Comparison of ENCODE assay signal across 10 cellular contexts in the genomic region with DNA sequence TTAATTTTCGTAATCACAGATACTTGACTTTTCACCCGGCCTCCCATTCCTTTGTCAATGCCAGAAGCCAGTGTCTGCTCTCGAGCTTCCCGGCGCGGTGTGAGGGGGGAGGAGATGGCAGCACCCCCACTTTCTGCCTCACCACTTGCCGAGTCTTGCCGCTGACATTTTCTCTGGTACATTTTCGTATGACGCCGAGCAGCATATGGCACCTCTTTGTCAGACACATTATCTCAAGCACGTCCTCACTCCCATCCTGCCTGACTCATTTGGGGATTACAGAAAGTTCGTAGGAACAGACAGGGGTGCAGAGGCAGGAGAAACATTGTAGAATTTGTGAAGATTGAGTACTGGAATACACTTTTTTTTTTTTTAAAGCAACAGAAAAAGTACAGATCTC.
DNase-seq lines count a peak whose midpoint lies in the region; TF ChIP-seq lines count a peak whose summit lies in the region.
"Had no signal": no experiment of that assay in that cellular context is flagged by ENCODE, and none has a peak within 500 bp of the region (broad histone marks: within the 10 kb centered on the region; RNA-seq: fewer than 3 reads in every experiment).

No MANE protein-coding gene starts in this region.

- no peak for TF ChIP-seq CTCF in ascending aorta (IDR thresholded peaks at IDR 0.05)

- H3K4me3 ChIP-seq in ascending aorta = no peak overlapping the region
- H3K4me3 ChIP-seq: Peyer's patch, stomach had no signal

- H3K4me1 ChIP-seq in ascending aorta = no peaks in the 10 kb centered on the region
- H3K4me1 ChIP-seq: Caco-2, Peyer's patch had no signal

- H3K27ac ChIP-seq in ascending aorta = no peak overlapping the region
- H3K27ac ChIP-seq: Peyer's patch, stomach had no signal

- no peaks in the 10 kb centered on the region for H3K36me3 ChIP-seq in ascending aorta
- H3K36me3 ChIP-seq: Peyer's patch, stomach had no signal

- DNase-seq in EL (peak; percentile 74), NCI-H226 (peak; percentile 76), fibroblast of peridontal ligament (ENCODE audit: extremely low read depth) (peak; percentile 3), putamen (ENCODE audit: low spot score) (peak; percentile 51), SW480 (ENCODE audit: low spot score) (no peak), ascending aorta (ENCODE audit: low spot score in 2 of 2) (no peak), HuH-7.5 (ENCODE audit: low spot score) (no peak)

- H3K9me3 ChIP-seq in ascending aorta = no peaks in the 10 kb centered on the region
- H3K9me3 ChIP-seq: Caco-2, Peyer's patch, stomach had no signal

- intact Hi-C loops in ascending aorta (cut with DNase I) = loop anchor here (1.0 kb wide), 1 partner anchor 174 kb away; no protein-coding TSS in a partner anchor

- no peaks in the 10 kb centered on the region for H3K27me3 ChIP-seq in ascending aorta
- H3K27me3 ChIP-seq: Peyer's patch had no signal

Comparison
In these comparisons a context has a peak if more than half of its experiments do, and no peak if none do; other contexts are left out.
1. DNase-seq: peak in EL (single experiment), NCI-H226 (single experiment), fibroblast of peridontal ligament (single experiment) and putamen (single experiment); none in SW480 (single experiment), ascending aorta (0 of 2) and HuH-7.5 (single experiment).